Comparison of ENCODE assay signal across 8 cellular contexts in the genomic region with DNA sequence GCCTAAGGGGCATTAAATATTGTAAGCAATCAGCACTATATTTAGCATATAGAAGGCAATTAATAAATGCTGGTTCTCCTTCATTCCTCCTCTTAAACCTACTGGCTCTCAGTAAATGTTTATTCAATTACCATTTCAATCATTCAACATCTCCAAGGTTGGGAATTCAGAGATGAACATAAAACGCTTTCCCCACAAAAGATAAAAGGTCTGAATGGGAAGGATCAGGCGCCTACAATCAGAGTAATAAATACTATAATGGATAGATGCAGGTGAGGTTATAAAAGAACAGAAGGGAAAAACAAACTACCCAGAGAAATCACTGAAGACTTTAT. TPM values are rescaled to one million over a fixed set of nuclear protein-coding genes. Genes with fewer than 3 reads are reported as not detected.
DNase-seq lines count a peak whose midpoint lies in the region; ATAC-seq and TF ChIP-seq lines count a peak whose summit lies in the region.

No MANE protein-coding gene starts in this region.

- H3K4me3 ChIP-seq in DND-41 (ENCODE audit: low read depth in 1 of 2, low read length in 2 of 2) (peak overlapping the region; percentile 58 to 86; a peak in 3 of 4 replicates), SJSA1 (peak overlapping the region; percentile 80), esophagus squamous epithelium (peak overlapping the region; percentile 71 to 96 (median 83)), psoas muscle (peak overlapping the region; percentile 92)

- intact Hi-C loops in esophagus squamous epithelium (cut with DNase I) (no loop called here), psoas muscle (cut with DNase I) (no loop called here)

- TF ChIP-seq CTCF in DND-41 (IDR thresholded peaks at IDR 0.05; ENCODE audit: borderline replicate concordance, extremely low read depth, low read length, poor library complexity, severe bottlenecking) (no peak), esophagus squamous epithelium (IDR thresholded peaks at IDR 0.05) (no peak), psoas muscle (IDR thresholded peaks at IDR 0.05) (no peak)

- H3K9ac ChIP-seq in DND-41 (ENCODE audit: low read depth, low read length): peak overlapping the region; percentile 75

- ATAC-seq in DND-41 (ENCODE audit: insufficient read depth, low read depth) (no peak), psoas muscle (no peak), GM21390 (IDR thresholded peaks at IDR 0.05; ENCODE audit: unreplicated experiment) (no peak)

- H3K36me3 ChIP-seq in DND-41 (ENCODE audit: insufficient read depth, low read length) (peaks cover 76% of the 10 kb centered on the region), SJSA1 (peaks cover 50% of the 10 kb centered on the region), esophagus squamous epithelium (peaks cover 0 to 15% (median 0%) of the 10 kb centered on the region in 3 donors), psoas muscle (ENCODE audit: insufficient read depth in 1 of 2, low read depth in 1 of 2) (peaks cover 0 to 22% of the 10 kb centered on the region in 2 donors)

- H4K20me1 ChIP-seq in DND-41 (ENCODE audit: insufficient read depth, low read length): peaks cover 26% of the 10 kb centered on the region

- WGBS in esophagus squamous epithelium, 2 donors: 95 to 100% methylated on average over 2 of the region's 2 CpGs
- WGBS in psoas muscle, 3 donors: 95 to 97% (median 96%) methylated on average over 2 of the region's 2 CpGs

- H2AFZ ChIP-seq in DND-41 (ENCODE audit: low read depth, low read length): peak overlapping the region; percentile 79

- TF ChIP-seq POLR2A in esophagus squamous epithelium (IDR thresholded peaks at IDR 0.05): no peak

- peak overlapping the region; percentile 83 for H3K4me2 ChIP-seq in DND-41 (ENCODE audit: insufficient read depth, low read length)

- H3K9me3 ChIP-seq in DND-41 (ENCODE audit: insufficient read depth, low read length, severe bottlenecking): no peaks in the 10 kb centered on the region
- no peaks in the 10 kb centered on the region for H3K9me3 ChIP-seq in SJSA1 (replicated peaks)
- no peaks in the 10 kb centered on the region for H3K9me3 ChIP-seq in esophagus squamous epithelium
- no peaks in the 10 kb centered on the region for H3K9me3 ChIP-seq in psoas muscle

- DNase-seq in DND-41 (no peak), SJSA1 (ENCODE audit: low read depth in 1 of 2, low spot score in 2 of 2) (no peak), esophagus squamous epithelium (lab: John Stamatoyannopoulos, UW) (no peak), psoas muscle (no peak), D341Med (ENCODE audit: low spot score) (no peak), EL (no peak), hippocampal formation (lab: John Stamatoyannopoulos, UW) (no peak)

- peaks cover 66% of the 10 kb centered on the region for H3K79me2 ChIP-seq in DND-41 (ENCODE audit: insufficient read depth, low read length)

- H3K27ac ChIP-seq in DND-41 (ENCODE audit: low read length) (peak overlapping the region; percentile 85), SJSA1 (peak overlapping the region; percentile 79), esophagus squamous epithelium (peak overlapping the region; percentile 86 to 96 (median 93)), psoas muscle (peak overlapping the region; percentile 93)

- no peaks in the 10 kb centered on the region for H3K27me3 ChIP-seq in DND-41 (ENCODE audit: insufficient read depth, low read length, poor library complexity)
- no peaks in the 10 kb centered on the region for H3K27me3 ChIP-seq in SJSA1 (replicated peaks)
- H3K27me3 ChIP-seq in esophagus squamous epithelium: no peaks in the 10 kb centered on the region
- no peaks in the 10 kb centered on the region for H3K27me3 ChIP-seq in psoas muscle (ENCODE audit: insufficient read depth in 3 of 3, low read length in 2 of 3)

- H3K4me1 ChIP-seq in DND-41 (ENCODE audit: insufficient read depth, low read length) (peaks cover 42% of the 10 kb centered on the region), SJSA1 (replicated peaks) (peaks cover 17% of the 10 kb centered on the region), esophagus squamous epithelium (peaks cover 14 to 38% (median 16%) of the 10 kb centered on the region in 3 donors), psoas muscle (peaks cover 19% of the 10 kb centered on the region)

RNA-seq across cellular contexts. Expression of gene KTI12, which starts 0.4 kb away (rescaled TPM):
- total RNA-seq in SJSA1 (2014; rRNA removed; shearing (Covaris generic)): 19.8 and 34.0 TPM in 2 replicates
- 1 to 10 TPM; 4.8 to 8.6 (median 7.7) TPM for total RNA-seq in esophagus squamous epithelium
- 1 to 10 TPM; 2.3 to 5.3 (median 4.4) TPM for total RNA-seq in psoas muscle
- polyA plus RNA-seq in psoas muscle: 10 to 100 TPM in 2 of 3 donors, 1 to 10 TPM in 1; 6.5 to 12.9 (median 10.0) TPM

RNA-seq across cellular contexts. Expression of gene TXNDC12, which starts 21.0 kb away (rescaled TPM):
- total RNA-seq in SJSA1 (2014; rRNA removed; shearing (Covaris generic)): 69.7 and 100 TPM in 2 replicates
- total RNA-seq in esophagus squamous epithelium (10 to 100 TPM; 16.6 to 29.8 (median 23.2) TPM), psoas muscle (10 to 100 TPM; 11.6 to 18.9 (median 14.6) TPM)
- polyA plus RNA-seq in psoas muscle: 10 to 100 TPM; 12.0 to 24.3 (median 18.1) TPM

RNA-seq across cellular contexts. Expression of gene BTF3L4, which starts 22.1 kb away (rescaled TPM):
- 63.7 and 91.1 TPM in 2 replicates for total RNA-seq in SJSA1 (2014; rRNA removed; shearing (Covaris generic))
- total RNA-seq in esophagus squamous epithelium: 10 to 100 TPM; 33.8 to 46.5 (median 37.0) TPM
- total RNA-seq in psoas muscle: 10 to 100 TPM; 34.2 to 70.1 (median 55.5) TPM
- 10 to 100 TPM; 55.0 to 69.4 (median 57.6) TPM for polyA plus RNA-seq in psoas muscle

RNA-seq across cellular contexts. Expression of gene RAB3B, which starts 43.5 kb away (rescaled TPM):
- 20.6 and 31.4 TPM in 2 replicates for total RNA-seq in SJSA1 (2014; rRNA removed; shearing (Covaris generic))
- total RNA-seq in esophagus squamous epithelium: under 1 TPM in 3 of 4 donors, not detected in 1; under 0.01 TPM
- under 1 TPM in 1 of 4 donors, not detected in 3; 0.04 TPM for total RNA-seq in psoas muscle
- polyA plus RNA-seq in psoas muscle: under 1 TPM in 1 of 3 donors, not detected in 2; under 0.01 TPM
